In the genomic region with DNA sequence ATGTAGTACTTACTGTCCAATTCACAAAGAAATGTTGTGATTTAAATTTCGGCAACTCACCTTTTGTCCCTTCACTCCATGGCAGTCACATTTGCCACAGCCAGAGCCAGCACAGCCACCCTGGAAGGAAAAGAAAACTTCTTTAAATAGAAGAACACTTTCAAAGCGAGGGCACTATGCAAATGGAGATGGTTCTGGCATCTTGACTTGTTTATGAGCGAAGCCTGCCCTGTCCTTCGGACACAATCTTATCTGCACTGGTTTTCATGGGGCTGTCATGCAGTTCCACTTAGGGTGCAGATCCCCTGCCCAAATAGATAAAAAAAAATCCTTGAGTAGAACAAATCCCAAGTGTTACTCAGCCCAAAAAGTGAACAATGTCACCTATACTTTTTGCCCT, we compare ENCODE assay signal across 19 cellular contexts.
A peak's percentile ranks its signal among the peaks of the same experiment; 100 is the strongest.
DNase-seq lines count a peak whose midpoint lies in the region; ATAC-seq and TF ChIP-seq lines count a peak whose summit lies in the region.
"Had no signal": no experiment of that assay in that cellular context is flagged by ENCODE, and none has a peak within 500 bp of the region (broad histone marks: within the 10 kb centered on the region; RNA-seq: fewer than 3 reads in every experiment).

No MANE protein-coding gene starts in this region.

- no peak for TF ChIP-seq POLR2A in gastroesophageal sphincter (IDR thresholded peaks at IDR 0.05)
- TF ChIP-seq POLR2A in transverse colon (IDR thresholded peaks at IDR 0.05), result no peak

- peaks cover 23% of the 10 kb centered on the region for H3K36me3 Mint-ChIP-seq in chondrocyte (ENCODE audit: low read depth)
- H3K36me3 Mint-ChIP-seq: CD14-positive monocyte had no signal

- no peak overlapping the region for H3K9ac ChIP-seq in muscle layer of colon (ENCODE audit: low read length)

- no peaks in the 10 kb centered on the region for H3K27me3 ChIP-seq in gastroesophageal sphincter
- H3K27me3 ChIP-seq in muscle layer of colon (ENCODE audit: control insufficient read depth in 1 of 2, insufficient read depth in 2 of 2, low read length in 2 of 2), result no peaks in the 10 kb centered on the region
- no peaks in the 10 kb centered on the region for H3K27me3 ChIP-seq in transverse colon
- H3K27me3 ChIP-seq in H7 (ENCODE audit: control insufficient read depth, insufficient read depth, low read length), result no peaks in the 10 kb centered on the region

- intact Hi-C loops in transverse colon (cut with DNase I; ENCODE audit: low total_unique reads), result no loop called here

- H3K9me3 ChIP-seq in gastroesophageal sphincter (no peaks in the 10 kb centered on the region), muscle layer of colon (ENCODE audit: low read length) (no peaks in the 10 kb centered on the region), transverse colon (no peaks in the 10 kb centered on the region)

- H3K4me3 Mint-ChIP-seq in chondrocyte (ENCODE audit: unreplicated experiment), result no peak overlapping the region
- H3K4me3 Mint-ChIP-seq: CD14-positive monocyte, H9 had no signal

- H3K27ac ChIP-seq in gastroesophageal sphincter (peak overlapping the region in 3 of 4 donors; percentile 39 to 88 (median 54)), muscle layer of colon (ENCODE audit: low read depth, low read length) (peak overlapping the region; percentile 6), transverse colon (peak overlapping the region; percentile 83 to 87 (median 84))

- no peaks in the 10 kb centered on the region for H3K9me3 Mint-ChIP-seq in chondrocyte (ENCODE audit: low read depth)
- H3K9me3 Mint-ChIP-seq: CD14-positive monocyte, H9 had no signal

- H3K4me3 ChIP-seq in gastroesophageal sphincter (no peak overlapping the region), muscle layer of colon (ENCODE audit: low read depth in 1 of 2, low read length in 2 of 2) (no peak overlapping the region), transverse colon (no peak overlapping the region), H7 (ENCODE audit: insufficient read depth, low read depth, low read length) (no peak overlapping the region)

- ATAC-seq in gastroesophageal sphincter, result no peak
- ATAC-seq in GM21576 (IDR thresholded peaks at IDR 0.05; ENCODE audit: unreplicated experiment), result no peak

- peaks cover 77% of the 10 kb centered on the region for H3K4me1 Mint-ChIP-seq in chondrocyte (ENCODE audit: low read depth)
- H3K4me1 Mint-ChIP-seq: CD14-positive monocyte had no signal

- DNase-seq in chondrocyte (ENCODE audit: low spot score) (no peak), transverse colon (no peak), H7 (no peak)
- DNase-seq in activated effector memory CD4-positive, alpha-beta T cell treated with Interleukin-2 at 50 U/mL for 16 hours, result no peak
- DNase-seq: ACHN, DMS79 treated with DMSO at 0.1 percent for 48 hours, H9, KG1, MV-4-11, NCI-H1694 treated with DMSO at 0.1 percent for 48 hours, NCI-H2107, NCI-H2227 treated with DMSO at 0.1 percent for 48 hours, NCI-H510A treated with DMSO at 0.1 percent for 48 hours, NCI-H774, SIG-M5 had no signal

- 67 to 77% methylated on average over 4 of the region's 4 CpGs for WGBS in gastroesophageal sphincter (ENCODE audit: low coverage in 1 of 2), 2 donors
- WGBS in transverse colon (ENCODE audit: low coverage in 1 of 2), 2 donors, result 84 to 86% methylated on average over 2 to 4 of the region's 4 CpGs

- TF ChIP-seq EP300 in gastroesophageal sphincter (IDR thresholded peaks at IDR 0.05), result no peak
- no peak for TF ChIP-seq EP300 in transverse colon (IDR thresholded peaks at IDR 0.05; ENCODE audit: low read depth)

- H3K36me3 ChIP-seq in gastroesophageal sphincter (peaks cover 0 to 19% of the 10 kb centered on the region in 2 donors), muscle layer of colon (ENCODE audit: insufficient read depth, low read length) (no peaks in the 10 kb centered on the region), transverse colon (no peaks in the 10 kb centered on the region), H7 (replicated peaks; ENCODE audit: control insufficient read depth, insufficient read depth, low read length) (no peaks in the 10 kb centered on the region)

- in situ Hi-C loops in transverse colon (cut with MboI; ENCODE audit: low pct_ligation_motif_present in 1 of 4, low pct_unique_long_range_greater_than_20kb in 1 of 4, low sequenced_read_pairs in 3 of 4), result loop anchor here in 1 of 4 donors (25.0 kb wide), 1 partner anchor 170 kb away; no protein-coding TSS in a partner anchor

- no peaks in the 10 kb centered on the region for H3K27me3 Mint-ChIP-seq in chondrocyte (ENCODE audit: low read depth)

- H3K4me1 ChIP-seq in gastroesophageal sphincter, result peaks cover 25 to 95% (median 35%) of the 10 kb centered on the region in 3 donors
- peaks cover 82% of the 10 kb centered on the region for H3K4me1 ChIP-seq in muscle layer of colon (ENCODE audit: insufficient read depth, low read length)
- H3K4me1 ChIP-seq in transverse colon, result peaks cover 2 to 39% (median 21%) of the 10 kb centered on the region in 4 donors

- no peak for TF ChIP-seq CTCF in chondrocyte (IDR thresholded peaks at IDR 0.05)
- no peak for TF ChIP-seq CTCF in gastroesophageal sphincter (IDR thresholded peaks at IDR 0.05)
- no peak for TF ChIP-seq CTCF in transverse colon (IDR thresholded peaks at IDR 0.05)

- H3K27ac Mint-ChIP-seq in chondrocyte (ENCODE audit: unreplicated experiment), result peak overlapping the region; percentile 77
- H3K27ac Mint-ChIP-seq: CD14-positive monocyte, H9 had no signal

Comparison
In these comparisons a context has a peak if more than half of its experiments do, and no peak if none do; other contexts are left out.
1. H3K27ac ChIP-seq: peak in every context shown above with its lines; median percentile 84 in transverse colon; 54 in gastroesophageal sphincter; 6 in muscle layer of colon.